In the genomic region with DNA sequence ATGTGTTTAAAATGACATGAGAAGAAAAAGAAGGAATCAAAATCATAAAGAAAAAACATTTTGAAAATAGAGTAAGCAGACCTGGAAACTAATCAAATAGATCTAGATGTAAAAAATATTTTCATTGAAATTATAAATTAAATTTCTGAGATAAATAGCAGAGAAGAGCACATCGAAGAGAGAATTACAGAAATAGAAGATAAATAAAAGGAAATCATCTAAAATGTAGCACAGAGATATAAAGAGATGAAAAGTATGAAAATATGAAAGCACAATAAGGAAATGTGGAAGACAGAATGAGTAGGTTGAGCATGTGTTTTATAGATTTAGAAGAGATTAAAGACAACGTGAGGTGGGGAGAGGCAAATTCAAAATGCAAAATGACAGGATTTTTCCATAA, we compare ENCODE assay signal across 9 cellular contexts.
"Had no signal": no experiment of that assay in that cellular context is flagged by ENCODE, and none has a peak within 500 bp of the region (broad histone marks: within the 10 kb centered on the region; RNA-seq: fewer than 3 reads in every experiment).

No MANE protein-coding gene starts in this region.

- ATAC-seq: GM23338, HepG2 had no signal

- H3K4me3 ChIP-seq: GM23338 had no signal

- H2AFZ ChIP-seq: GM23338 had no signal

- FAIRE-seq: H1, H54, HepG2 had no signal

- DNase-seq: H9, HCEC 1CT, HFFc6, KG1 had no signal

- H3K4me2 ChIP-seq: GM23338 had no signal

- H3K27ac ChIP-seq: HL-60 had no signal
